ENCODE assay signal across 8 cellular contexts in the genomic region with DNA sequence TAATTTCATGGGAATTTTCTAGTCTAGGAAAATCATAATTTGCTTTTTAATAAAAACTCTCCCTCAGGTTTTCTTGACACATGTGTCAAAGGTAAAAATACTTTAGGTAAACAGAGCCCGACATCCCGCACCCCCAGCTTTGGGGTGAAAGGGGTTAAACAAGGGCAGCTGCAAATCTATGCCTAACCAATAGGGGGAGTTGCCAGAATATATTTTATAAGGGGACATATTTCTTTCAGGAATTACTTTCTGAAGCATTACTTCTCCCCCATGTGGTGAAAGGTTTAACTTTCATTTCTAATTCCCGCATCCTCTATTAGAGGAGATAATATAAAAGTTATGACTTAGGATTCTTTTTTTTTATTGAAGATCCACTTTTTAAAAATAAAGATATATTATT. TPM values are rescaled to one million over a fixed set of nuclear protein-coding genes. Genes with fewer than 3 reads are reported as not detected.
DNase-seq lines count a peak whose midpoint lies in the region; ATAC-seq and TF ChIP-seq lines count a peak whose summit lies in the region.

No MANE protein-coding gene starts in this region.

- H3K4me3 Mint-ChIP-seq in activated T-cell treated with anti-CD3 and anti-CD28 coated beads, Interleukin-2, amount 50 U/mL, for 4 hours = no peak overlapping the region
- no peak overlapping the region for H3K4me3 Mint-ChIP-seq in endodermal cell

- peak; percentile 1 for DNase-seq in activated T-cell treated with anti-CD3 and anti-CD28 coated beads for 24 hours (ENCODE audit: low read depth)
- no peak for DNase-seq in activated T-cell treated with anti-CD3 and anti-CD28 coated beads, Interleukin-2, amount 50 U/mL, for 4 hours
- peak; percentile 55 for DNase-seq in NB4 (ENCODE audit: low read depth)
- DNase-seq in endodermal cell = peak; percentile 36
- DNase-seq in pons (ENCODE audit: low spot score) = peak; percentile 3
- DNase-seq in HuH-7.5 (ENCODE audit: low spot score) = no peak
- no peak for DNase-seq in GM19240 (ENCODE audit: insufficient read length, low spot score)

- TF ChIP-seq POLR2A in NB4 (IDR thresholded peaks at IDR 0.05; ENCODE audit: extremely low read depth, insufficient read length) = no peak

- H3K9me3 ChIP-seq in endodermal cell (ENCODE audit: control insufficient read depth, low read length) = no peaks in the 10 kb centered on the region

- H3K27ac Mint-ChIP-seq in endodermal cell = no peak overlapping the region

- ATAC-seq in activated T-cell treated with anti-CD3 and anti-CD28 coated beads, Interleukin-2, amount 50 U/mL, for 4 hours = no peak
- no peak for ATAC-seq in HG02610 (IDR thresholded peaks at IDR 0.05; ENCODE audit: unreplicated experiment)

- H3K27ac ChIP-seq in endodermal cell (ENCODE audit: low read depth, low read length) = no peak overlapping the region

- no peaks in the 10 kb centered on the region for H3K27me3 ChIP-seq in endodermal cell (ENCODE audit: control insufficient read depth, insufficient read depth, low read length, poor library complexity, severe bottlenecking)

- H3K9me3 Mint-ChIP-seq in activated T-cell treated with anti-CD3 and anti-CD28 coated beads, Interleukin-2, amount 50 U/mL, for 4 hours = no peaks in the 10 kb centered on the region
- H3K9me3 Mint-ChIP-seq in endodermal cell = peaks cover 53% of the 10 kb centered on the region

- no peaks in the 10 kb centered on the region for H3K4me1 Mint-ChIP-seq in activated T-cell treated with anti-CD3 and anti-CD28 coated beads, Interleukin-2, amount 50 U/mL, for 4 hours (ENCODE audit: low read depth)
- no peaks in the 10 kb centered on the region for H3K4me1 Mint-ChIP-seq in endodermal cell

- H3K36me3 ChIP-seq in endodermal cell (ENCODE audit: control insufficient read depth, insufficient read depth, low read length) = no peaks in the 10 kb centered on the region

- H3K9ac ChIP-seq in endodermal cell (ENCODE audit: extremely low read depth, low read length, poor library complexity, severe bottlenecking) = no peak overlapping the region

- no peaks in the 10 kb centered on the region for H3K4me1 ChIP-seq in endodermal cell (ENCODE audit: control insufficient read depth, insufficient read depth, low read length)

- no peaks in the 10 kb centered on the region for H3K36me3 Mint-ChIP-seq in activated T-cell treated with anti-CD3 and anti-CD28 coated beads, Interleukin-2, amount 50 U/mL, for 4 hours (ENCODE audit: insufficient read depth)
- no peaks in the 10 kb centered on the region for H3K36me3 Mint-ChIP-seq in endodermal cell (ENCODE audit: low read depth)

- TF ChIP-seq CTCF in NB4 (IDR thresholded peaks at IDR 0.05; ENCODE audit: low read depth, low read length) = peak; percentile 36
- TF ChIP-seq CTCF in endodermal cell (conservative IDR thresholded peaks at IDR 0.05) = peak; percentile 72

- 76% methylated on average over 2 of the region's 3 CpGs; no CpG with 5 or more reads in 1 of the 2 experiments for WGBS in endodermal cell (ENCODE audit: insufficient coverage in 1 of 2, insufficient read length in 1 of 2), 2 experiments

- H3K27me3 Mint-ChIP-seq in activated T-cell treated with anti-CD3 and anti-CD28 coated beads, Interleukin-2, amount 50 U/mL, for 4 hours (ENCODE audit: low read depth) = no peaks in the 10 kb centered on the region
- H3K27me3 Mint-ChIP-seq in endodermal cell (ENCODE audit: insufficient read depth) = no peaks in the 10 kb centered on the region

- H3K4me3 ChIP-seq in NB4 (ENCODE audit: low read depth, low read length) (no peak overlapping the region), endodermal cell (ENCODE audit: low read length) (no peak overlapping the region)

RNA-seq across cellular contexts. Expression of a gene that starts 53.9 kb away (rescaled TPM):
- total RNA-seq in activated T-cell treated with anti-CD3 and anti-CD28 coated beads, Interleukin-2, amount 50 U/mL, for 4 hours = under 1 TPM; 0.05 to 0.13 (median 0.08) TPM
- total RNA-seq in endodermal cell = 10 to 100 TPM; 76.2 to 88.1 TPM
- polyA plus RNA-seq in endodermal cell (2013, experiment 1 of 2) = 68.7 TPM
- polyA plus RNA-seq in endodermal cell (2013, experiment 2 of 2) = 63.4 TPM

Comparison
In these comparisons a context has a peak if more than half of its experiments do, and no peak if none do; other contexts are left out.
1. DNase-seq: peak in activated T-cell treated with anti-CD3 and anti-CD28 coated beads for 24 hours (single experiment), NB4 (single experiment), endodermal cell (single experiment) and pons (single experiment); none in activated T-cell treated with anti-CD3 and anti-CD28 coated beads, Interleukin-2, amount 50 U/mL, for 4 hours (single experiment), HuH-7.5 (single experiment) and GM19240 (single experiment).
2. RNA of a gene that starts 53.9 kb away (total RNA-seq): 76.2 to 88.1 TPM in endodermal cell; 0.05 to 0.13 TPM in activated T-cell treated with anti-CD3 and anti-CD28 coated beads, Interleukin-2, amount 50 U/mL, for 4 hours; every median in the first group is over 10 times any median in the second.